In genomic region chr1:109112056-109112651, GRCh38 we compare ENCODE assay signal across 8 cellular contexts. TPM values are rescaled to one million over a fixed set of nuclear protein-coding genes. Genes with fewer than 3 reads are reported as not detected.
DNase-seq lines count a peak whose midpoint lies in the region; ATAC-seq, FAIRE-seq and TF ChIP-seq lines count a peak whose summit lies in the region.

No MANE protein-coding gene starts in this region.

- peak overlapping the region; percentile 44; the same call in 1 of the 2 replicates for H3K9ac ChIP-seq in SK-N-SH
- H3K9ac ChIP-seq in parathyroid adenoma: no peak overlapping the region

- ATAC-seq in HG02642 (IDR thresholded peaks at IDR 0.05; ENCODE audit: poor library complexity, unreplicated experiment) (peak; percentile 31), pancreas (no peak)

- H3K36me3 ChIP-seq in SK-N-SH (replicated peaks in 1 of 2; ENCODE audit: control insufficient read depth in 1 of 2, insufficient read depth in 2 of 2, low read length in 1 of 2) (no peaks in the 10 kb centered on the region), parathyroid adenoma (ENCODE audit: control insufficient read depth, insufficient read depth, low read length) (no peaks in the 10 kb centered on the region), pancreas (no peaks in the 10 kb centered on the region)

- no peak for FAIRE-seq in pancreas (lab: Jason Lieb, UNC)

- no peaks in the 10 kb centered on the region for H4K20me1 ChIP-seq in SK-N-SH (ENCODE audit: insufficient read depth)

- H3K79me2 ChIP-seq in SK-N-SH (ENCODE audit: insufficient read depth) (no peaks in the 10 kb centered on the region), parathyroid adenoma (no peaks in the 10 kb centered on the region)

- intact Hi-C loops in pancreas (cut with DNase I): no loop called here

- CTCF ChIA-PET in SK-N-SH (lab: Yijun Ruan, JAX): interaction anchor here (0.7 to 4.4 kb wide), 58 partner anchors 9 to 600 kb away, joined by 3 to 75 read pairs (median 5); partner anchors contain the start of genes CLCC1, PRPF38B, TAF13 and TMEM167B

- TF ChIP-seq EP300 in SK-N-SH (IDR thresholded peaks at IDR 0.05; ENCODE audit: borderline replicate concordance in 1 of 2, low read depth in 1 of 2, low read length in 1 of 2): no peak

- H2AFZ ChIP-seq in SK-N-SH (ENCODE audit: low read depth): peak overlapping the region; percentile 61; the same call in 1 of the 2 replicates
- H2AFZ ChIP-seq in parathyroid adenoma: peak overlapping the region; percentile 74

- H3K4me2 ChIP-seq in SK-N-SH: peak overlapping the region; percentile 86
- H3K4me2 ChIP-seq in parathyroid adenoma (ENCODE audit: low read length): peak overlapping the region; percentile 48

- TF ChIP-seq RAD21 in SK-N-SH (IDR thresholded peaks at IDR 0.05; ENCODE audit: low read length): peak; percentile 72

- H3K9me3 ChIP-seq in SK-N-SH: no peaks in the 10 kb centered on the region
- H3K9me3 ChIP-seq in parathyroid adenoma (ENCODE audit: control insufficient read depth, low read length): no peaks in the 10 kb centered on the region
- H3K9me3 ChIP-seq in pancreas: no peaks in the 10 kb centered on the region

- DNase-seq in NCI-H82 (lab: John Stamatoyannopoulos, UW) (peak; percentile 51), NCI-H82 treated with DMSO at 0.1 percent for 48 hours (lab: John Stamatoyannopoulos, UW; ENCODE audit: unreplicated experiment) (no peak), SK-N-SH (peak; percentile 39), fibroblast of pulmonary artery (ENCODE audit: low read depth) (peak; percentile 47), pancreas (no peak)
- DNase-seq in stimulated activated CD4-positive, alpha-beta T cell treated with anti-CD3 and anti-CD28 coated beads, Interleukin-2, amount 100 ng/mL, for 48 hours: no peak

- TF ChIP-seq CTCF in SK-N-SH (IDR thresholded peaks at IDR 0.05) (peak; percentile 43), fibroblast of pulmonary artery (IDR thresholded peaks at IDR 0.05; ENCODE audit: low read length, missing control alignments) (peak; percentile 27), parathyroid adenoma (IDR thresholded peaks at IDR 0.05) (peak; percentile 22), pancreas (IDR thresholded peaks at IDR 0.05) (no peak)

- POLR2A ChIA-PET in SK-N-SH (lab: Yijun Ruan, JAX): interaction anchor here (0.9 to 1.1 kb wide), 2 partner anchors 12 to 70 kb away, joined by 3 to 19 read pairs; partner anchors contain the start of gene WDR47

- 13% methylated on average over 10 of the region's 10 CpGs for WGBS in SK-N-SH (ENCODE audit: low lambda C conversion rate)
- 41 to 42% methylated on average over 10 of the region's 10 CpGs for WGBS in pancreas, 2 donors

- H3K27ac ChIP-seq in SK-N-SH (ENCODE audit: low read depth in 2 of 2, low read length in 1 of 2): no peak overlapping the region; a peak in 1 of 4 replicates
- H3K27ac ChIP-seq in parathyroid adenoma: peak overlapping the region; percentile 4
- H3K27ac ChIP-seq in pancreas: no peak overlapping the region

- peak overlapping the region; percentile 37 to 57 for H3K4me3 ChIP-seq in SK-N-SH (ENCODE audit: low read depth in 2 of 2, low read length in 1 of 2)
- H3K4me3 ChIP-seq in fibroblast of pulmonary artery (replicated peaks; ENCODE audit: low read depth, low read length): peak overlapping the region; percentile 26
- peak overlapping the region; percentile 14 for H3K4me3 ChIP-seq in parathyroid adenoma (ENCODE audit: low read depth, low read length)
- H3K4me3 ChIP-seq in pancreas: no peak overlapping the region

- no peaks in the 10 kb centered on the region for H3K9me2 ChIP-seq in SK-N-SH

- H3K4me1 ChIP-seq in SK-N-SH (ENCODE audit: control insufficient read depth in 1 of 2, insufficient read depth in 2 of 2, low read depth in 1 of 2, low read length in 1 of 2) (peaks cover 4 to 13% of the 10 kb centered on the region in 2 experiments; a peak in 1 of 4 replicates), parathyroid adenoma (peaks cover 3% of the 10 kb centered on the region), pancreas (peaks cover 0 to 11% (median 3%) of the 10 kb centered on the region in 3 donors)

- no peaks in the 10 kb centered on the region for H3F3A ChIP-seq in SK-N-SH (replicated peaks; ENCODE audit: insufficient read depth)

- H3K27me3 ChIP-seq in SK-N-SH (ENCODE audit: insufficient read depth) (peaks cover 16% of the 10 kb centered on the region), parathyroid adenoma (ENCODE audit: control insufficient read depth, insufficient read depth, low read length) (no peaks in the 10 kb centered on the region), pancreas (no peaks in the 10 kb centered on the region)

TF ChIP-seq in SK-N-SH, 30 proteins besides CTCF, POLR2A, EP300 and RAD21:
- TF ChIP-seq SMC3 (IDR thresholded peaks at IDR 0.05; ENCODE audit: low read depth, low read length): peak; percentile 41
- no peak for TF ChIP-seq ZBTB33 (IDR thresholded peaks at IDR 0.05; ENCODE audit: borderline replicate concordance, low read depth)
- no peak for TF ChIP-seq RXRA (IDR thresholded peaks at IDR 0.05; ENCODE audit: borderline replicate concordance, low read depth)
- TF ChIP-seq RFX5 (IDR thresholded peaks at IDR 0.05; ENCODE audit: low read length): no peak
- TF ChIP-seq GABPA (IDR thresholded peaks at IDR 0.05; ENCODE audit: low read depth): no peak
- no peak for TF ChIP-seq NRF1 (IDR thresholded peaks at IDR 0.05; ENCODE audit: low read depth, low read length)
TF ChIP-seq in SK-N-SH: peak in this region for 1.

RNA-seq across cellular contexts. Expression of gene ELAPOR1, which starts 1.8 kb away (rescaled TPM):
- polyA plus RNA-seq in SK-N-SH (2012; rRNA removed): 1.1 and 1.2 TPM in 2 replicates
- polyA plus RNA-seq in SK-N-SH (2012; cell fraction: cytosol; rRNA removed): 0.67 and 0.89 TPM in 2 replicates
- 1.7 and 1.9 TPM in 2 replicates for polyA plus RNA-seq in SK-N-SH (2012; cell fraction: nucleus; rRNA removed)
- 100 to 1,000 TPM; 106 to 186 (median 155) TPM for total RNA-seq in pancreas
- polyA plus RNA-seq in pancreas: 10 to 100 TPM; 46.9 to 82.8 TPM

RNA-seq across cellular contexts. Expression of gene TMEM167B, which starts 21.6 kb away (rescaled TPM):
- polyA plus RNA-seq in SK-N-SH (2012; rRNA removed) (12.7 and 15.1 TPM in 2 replicates), pancreas (10 to 100 TPM in 1 of 2 donors, 1 to 10 TPM in 1; 6.4 to 15.7 TPM)
- polyA plus RNA-seq in SK-N-SH (2012; cell fraction: cytosol; rRNA removed): 14.9 and 15.6 TPM in 2 replicates
- 3.5 and 10.2 TPM in 2 replicates for polyA plus RNA-seq in SK-N-SH (2012; cell fraction: nucleus; rRNA removed)
- 10 to 100 TPM; 15.9 to 25.7 (median 18.8) TPM for total RNA-seq in pancreas

RNA-seq across cellular contexts. Expression of gene TAF13, which starts 36.4 kb away (rescaled TPM):
- polyA plus RNA-seq in SK-N-SH (2012; rRNA removed) (16.0 and 21.9 TPM in 2 replicates), pancreas (10 to 100 TPM; 11.4 to 15.9 TPM)
- 32.1 and 65.7 TPM in 2 replicates for polyA plus RNA-seq in SK-N-SH (2012; cell fraction: cytosol; rRNA removed)
- polyA plus RNA-seq in SK-N-SH (2012; cell fraction: nucleus; rRNA removed): 3.1 and 6.7 TPM in 2 replicates
- 10 to 100 TPM in 4 of 6 donors, 1 to 10 TPM in 2; 7.2 to 18.8 (median 11.9) TPM for total RNA-seq in pancreas

Comparison
In these comparisons a context has a peak if more than half of its experiments do, and no peak if none do; other contexts are left out.
1. DNase-seq: peak in NCI-H82 (single experiment), SK-N-SH (single experiment) and fibroblast of pulmonary artery (single experiment); none in NCI-H82 treated with DMSO at 0.1 percent for 48 hours (single experiment), stimulated activated CD4-positive, alpha-beta T cell treated with anti-CD3 and anti-CD28 coated beads, Interleukin-2, amount 100 ng/mL, for 48 hours (0 of 2) and pancreas (0 of 6).
2. H3K4me3 ChIP-seq: peak in SK-N-SH (2 of 2), fibroblast of pulmonary artery (single experiment) and parathyroid adenoma (single experiment); none in pancreas (0 of 4).
3. CTCF ChIP-seq: peak in SK-N-SH (single experiment), fibroblast of pulmonary artery (single experiment) and parathyroid adenoma (single experiment); none in pancreas (0 of 4).
4. RNA of gene ELAPOR1, which starts 1.8 kb away (polyA plus RNA-seq): 46.9 to 82.8 TPM in pancreas; 0.67 to 1.9 TPM in SK-N-SH; every median in the first group is over 10 times any median in the second.